ENCODE assay signal across 1 cellular context in genomic region chr3:15723624-15723884, GRCh38.
TF ChIP-seq lines count a peak whose summit lies in the region.

No MANE protein-coding gene starts in this region.

TF ChIP-seq in IMR-90, 13 proteins besides CTCF, POLR2A, EP300 and RAD21 (continued from another document):
- TF ChIP-seq ELK1 (IDR thresholded peaks at IDR 0.05; ENCODE audit: borderline replicate concordance, low read depth, low read length) (no peak), SMC3 (IDR thresholded peaks at IDR 0.05; ENCODE audit: low read depth, low read length) (no peak), MAFK (IDR thresholded peaks at IDR 0.05; ENCODE audit: low read depth, low read length) (no peak), NFE2L2 (IDR thresholded peaks at IDR 0.05; ENCODE audit: low read depth, low read length) (no peak), RFX5 (IDR thresholded peaks at IDR 0.05; ENCODE audit: low read depth, low read length) (no peak), RCOR1 (IDR thresholded peaks at IDR 0.05; ENCODE audit: insufficient replicate concordance, low read length) (no peak), BHLHE40 (IDR thresholded peaks at IDR 0.05; ENCODE audit: low read depth, low read length) (no peak), MAZ (IDR thresholded peaks at IDR 0.05; ENCODE audit: borderline replicate concordance, low read depth, low read length) (no peak), CEBPB (IDR thresholded peaks at IDR 0.05; ENCODE audit: low read depth, low read length) (no peak), USF2 (IDR thresholded peaks at IDR 0.05; ENCODE audit: low read depth, low read length) (no peak)
TF ChIP-seq in IMR-90: peak in this region for 0.
